In genomic region chr6:159727717-159728440, GRCh38 we compare ENCODE assay signal across 8 cellular contexts.
DNase-seq lines count a peak whose midpoint lies in the region; ATAC-seq, FAIRE-seq and TF ChIP-seq lines count a peak whose summit lies in the region.

No MANE protein-coding gene starts in this region.

- H3K27me3 ChIP-seq in WERI-Rb-1 (ENCODE audit: insufficient read depth, low read depth, severe bottlenecking) (no peaks in the 10 kb centered on the region), neutrophil (no peaks in the 10 kb centered on the region)

- no peaks in the 10 kb centered on the region for H3K9me3 ChIP-seq in WERI-Rb-1 (ENCODE audit: severe bottlenecking)
- no peaks in the 10 kb centered on the region for H3K9me3 ChIP-seq in neutrophil

- no peak for FAIRE-seq in D721Med (lab: Jason Lieb, UNC)

- DNase-seq in NK-92 treated with Interleukin-12 subunit alpha and Interleukin-12 subunit beta, amount 100 ng/mL, for 24 hours (lab: John Stamatoyannopoulos, UW): peak; percentile 73
- DNase-seq in NK-92 (lab: John Stamatoyannopoulos, UW; ENCODE audit: unreplicated experiment) (no peak), HuH-7 (ENCODE audit: low spot score) (peak; percentile 64), WERI-Rb-1 (no peak), fibroblast of pulmonary artery (ENCODE audit: low read depth) (peak; percentile 35), D721Med (ENCODE audit: insufficient read length, low spot score) (no peak)

- no peak for TF ChIP-seq CTCF in WERI-Rb-1 (IDR thresholded peaks at IDR 0.05; ENCODE audit: low read depth, low read length)
- TF ChIP-seq CTCF in fibroblast of pulmonary artery (IDR thresholded peaks at IDR 0.05; ENCODE audit: low read length, missing control alignments): no peak
- TF ChIP-seq CTCF in neutrophil (IDR thresholded peaks at IDR 0.05): no peak
- TF ChIP-seq CTCF in D721Med (IDR thresholded peaks at IDR 0.05; ENCODE audit: insufficient read depth, missing control alignments): no peak

- H3K36me3 ChIP-seq in WERI-Rb-1: peaks cover 46% of the 10 kb centered on the region
- no peaks in the 10 kb centered on the region for H3K36me3 ChIP-seq in neutrophil

- H3K4me3 ChIP-seq in WERI-Rb-1 (ENCODE audit: low read depth, low read length) (peak overlapping the region; percentile 99), fibroblast of pulmonary artery (replicated peaks; ENCODE audit: low read depth, low read length) (peak overlapping the region; percentile 92), neutrophil (ENCODE audit: low read depth in 1 of 2, low read length in 1 of 2) (peak overlapping the region; percentile 96 to 97)

- peaks cover 53 to 54% of the 10 kb centered on the region in 2 experiments for H3K4me1 ChIP-seq in neutrophil (ENCODE audit: control insufficient read depth in 1 of 2, insufficient read depth in 1 of 2, low read depth in 1 of 2, low read length in 1 of 2)

- peak; percentile 21 for ATAC-seq in GM21576 (IDR thresholded peaks at IDR 0.05; ENCODE audit: unreplicated experiment)

- H3K27ac ChIP-seq in WERI-Rb-1 (peak overlapping the region; percentile 100), neutrophil (peak overlapping the region; percentile 98)

Comparison
In these comparisons a context has a peak if more than half of its experiments do, and no peak if none do; other contexts are left out.
1. DNase-seq: peak in NK-92 treated with Interleukin-12 subunit alpha and Interleukin-12 subunit beta, amount 100 ng/mL, for 24 hours (single experiment), HuH-7 (single experiment) and fibroblast of pulmonary artery (single experiment); none in NK-92 (single experiment), WERI-Rb-1 (single experiment) and D721Med (single experiment).
2. Peak in every context shown above with its lines, with median percentiles within 50 percentile points of each other: H3K4me3 ChIP-seq.